8 cellular contexts compared by ENCODE assay signal in genomic region chr1:58885998-58886397, GRCh38.
A peak's percentile ranks its signal among the peaks of the same experiment; 100 is the strongest.
DNase-seq lines count a peak whose midpoint lies in the region; ATAC-seq and TF ChIP-seq lines count a peak whose summit lies in the region.

No MANE protein-coding gene starts in this region.

- peak overlapping the region; percentile 53 for H3K27ac Mint-ChIP-seq in activated T-helper 17 cell treated with anti-CD3 and anti-CD28 coated beads, Interleukin-2, amount 50 U/mL, for 72 hours

- no peaks in the 10 kb centered on the region for H3K9me3 Mint-ChIP-seq in activated T-helper 17 cell treated with anti-CD3 and anti-CD28 coated beads, Interleukin-2, amount 50 U/mL, for 72 hours

- H3K4me1 ChIP-seq in right atrium auricular region (peaks cover 0 to 66% of the 10 kb centered on the region in 2 donors), stomach smooth muscle (ENCODE audit: control insufficient read depth, insufficient read depth, low read length) (peaks cover 21% of the 10 kb centered on the region), foreskin keratinocyte (peaks cover 10% of the 10 kb centered on the region), A673 (ENCODE audit: insufficient read depth, low read length, poor library complexity, severe bottlenecking) (peaks cover 16% of the 10 kb centered on the region)

- no peaks in the 10 kb centered on the region for H3K36me3 ChIP-seq in right atrium auricular region
- no peaks in the 10 kb centered on the region for H3K36me3 ChIP-seq in stomach smooth muscle (ENCODE audit: control insufficient read depth in 2 of 2, insufficient read depth in 2 of 2, low read length in 2 of 2)
- H3K36me3 ChIP-seq in A673 (ENCODE audit: insufficient read depth, low read length, poor library complexity, severe bottlenecking), result no peaks in the 10 kb centered on the region

- H3K4me3 ChIP-seq in right atrium auricular region (no peak overlapping the region), stomach smooth muscle (ENCODE audit: low read length in 2 of 2) (no peak overlapping the region), A673 (ENCODE audit: low read depth, low read length, poor library complexity, severe bottlenecking) (no peak overlapping the region)

- no peak for ATAC-seq in activated T-helper 17 cell treated with anti-CD3 and anti-CD28 coated beads, Interleukin-2, amount 50 U/mL, for 72 hours (replicated peaks)
- ATAC-seq in foreskin keratinocyte (no peak), HG02840 (IDR thresholded peaks at IDR 0.05; ENCODE audit: low FRiP score, unreplicated experiment) (no peak)

- TF ChIP-seq CTCF in right atrium auricular region (IDR thresholded peaks at IDR 0.05) (no peak), foreskin keratinocyte (conservative IDR thresholded peaks at IDR 0.05) (no peak), A673 (conservative IDR thresholded peaks at IDR 0.05; ENCODE audit: low read depth, low read length) (no peak)

- H3K27me3 ChIP-seq in right atrium auricular region, result no peaks in the 10 kb centered on the region
- no peaks in the 10 kb centered on the region for H3K27me3 ChIP-seq in stomach smooth muscle (ENCODE audit: control insufficient read depth in 1 of 2, insufficient read depth in 2 of 2, low read length in 2 of 2)
- H3K27me3 ChIP-seq in foreskin keratinocyte, result no peaks in the 10 kb centered on the region
- no peaks in the 10 kb centered on the region for H3K27me3 ChIP-seq in A673 (replicated peaks; ENCODE audit: insufficient read depth, low read depth, low read length, poor library complexity)

- H3K9ac ChIP-seq in stomach smooth muscle (ENCODE audit: low read length in 2 of 2), result no peak overlapping the region

- H3K9me3 ChIP-seq in right atrium auricular region (no peaks in the 10 kb centered on the region), stomach smooth muscle (ENCODE audit: control insufficient read depth in 2 of 2, low read length in 2 of 2) (no peaks in the 10 kb centered on the region), A673 (ENCODE audit: low read depth, low read length, poor library complexity, severe bottlenecking) (no peaks in the 10 kb centered on the region)

- DNase-seq in NCI-H2107 treated with DMSO at 0.1 percent for 48 hours (lab: John Stamatoyannopoulos, UW; ENCODE audit: unreplicated experiment) (peak; percentile 83), NCI-H2107 (lab: John Stamatoyannopoulos, UW) (no peak), right atrium auricular region (ENCODE audit: low spot score) (no peak), foreskin keratinocyte (no peak), A673 (ENCODE audit: low spot score) (no peak)

- POLR2A ChIA-PET in A673 (lab: Charles Lee; ENCODE audit: low non-redundant PET), result no interaction called here

- BruUV-seq in A673 (replicated peaks; lab: Mats Ljungman, UMichigan), result no TSS peak

- peaks cover 4% of the 10 kb centered on the region for H3K27me3 Mint-ChIP-seq in activated T-helper 17 cell treated with anti-CD3 and anti-CD28 coated beads, Interleukin-2, amount 50 U/mL, for 72 hours

- H3K36me3 Mint-ChIP-seq in activated T-helper 17 cell treated with anti-CD3 and anti-CD28 coated beads, Interleukin-2, amount 50 U/mL, for 72 hours (ENCODE audit: low read depth), result no peaks in the 10 kb centered on the region

- H3K4me3 Mint-ChIP-seq in activated T-helper 17 cell treated with anti-CD3 and anti-CD28 coated beads, Interleukin-2, amount 50 U/mL, for 72 hours, result no peak overlapping the region

- H3K4me1 Mint-ChIP-seq in activated T-helper 17 cell treated with anti-CD3 and anti-CD28 coated beads, Interleukin-2, amount 50 U/mL, for 72 hours, result peaks cover 10% of the 10 kb centered on the region

- CTCF ChIA-PET in A673 (lab: Charles Lee), result no interaction called here

- H3K27ac ChIP-seq in right atrium auricular region (peak overlapping the region; percentile 71 to 72), stomach smooth muscle (ENCODE audit: low read length) (peak overlapping the region; percentile 11), foreskin keratinocyte (no peak overlapping the region), A673 (ENCODE audit: low read depth, low read length, poor library complexity, severe bottlenecking) (no peak overlapping the region)

- intact Hi-C loops in A673 (cut with micrococcal nuclease; ENCODE audit: unreplicated experiment), result no loop called here

Comparison
In these comparisons a context has a peak if more than half of its experiments do, and no peak if none do; other contexts are left out.
1. H3K27ac ChIP-seq: peak in right atrium auricular region (2 of 2) and stomach smooth muscle (single experiment); none in foreskin keratinocyte (single experiment) and A673 (single experiment).